8 cellular contexts compared by ENCODE assay signal in genomic region chr21:26715878-26716506, GRCh38.
A peak's percentile ranks its signal among the peaks of the same experiment; 100 is the strongest.
DNase-seq lines count a peak whose midpoint lies in the region; ATAC-seq and TF ChIP-seq lines count a peak whose summit lies in the region.

No MANE protein-coding gene starts in this region.

- H3K4me3 Mint-ChIP-seq in activated naive CD4-positive, alpha-beta T cell treated with anti-CD3 and anti-CD28 coated beads for 36 hours = no peak overlapping the region

- TF ChIP-seq EP300 in esophagus muscularis mucosa (IDR thresholded peaks at IDR 0.05) = no peak

- H3K4me3 ChIP-seq in esophagus muscularis mucosa = no peak overlapping the region

- peaks cover 10% of the 10 kb centered on the region for H3K27me3 Mint-ChIP-seq in activated naive CD4-positive, alpha-beta T cell treated with anti-CD3 and anti-CD28 coated beads for 36 hours (ENCODE audit: low read depth)

- H3K27ac Mint-ChIP-seq in activated naive CD4-positive, alpha-beta T cell treated with anti-CD3 and anti-CD28 coated beads for 36 hours = no peak overlapping the region

- DNase-seq in activated naive CD4-positive, alpha-beta T cell treated with anti-CD3 and anti-CD28 coated beads for 36 hours = peak; percentile 30
- no peak for DNase-seq in activated naive CD4-positive, alpha-beta T cell (lab: John Stamatoyannopoulos, UW)
- DNase-seq in HS-27A (ENCODE audit: low read depth) (peak; percentile 34), SKM-1 (lab: John Stamatoyannopoulos, UW; ENCODE audit: unreplicated experiment) (peak; percentile 24), esophagus muscularis mucosa (ENCODE audit: extremely low spot score) (no peak), myocyte (ENCODE audit: low read depth) (peak; percentile 65)
- no peak for DNase-seq in central memory CD4-positive, alpha-beta T cell

- H3K9me3 Mint-ChIP-seq in activated naive CD4-positive, alpha-beta T cell treated with anti-CD3 and anti-CD28 coated beads for 36 hours = no peaks in the 10 kb centered on the region

- no peaks in the 10 kb centered on the region for H3K36me3 ChIP-seq in esophagus muscularis mucosa

- no peak overlapping the region for H3K27ac ChIP-seq in esophagus muscularis mucosa (replicated peaks in 1 of 4)

- H3K4me1 ChIP-seq in esophagus muscularis mucosa = peaks cover 0 to 4% (median 0%) of the 10 kb centered on the region in 4 donors

- H3K4me1 Mint-ChIP-seq in activated naive CD4-positive, alpha-beta T cell treated with anti-CD3 and anti-CD28 coated beads for 36 hours (ENCODE audit: low read depth) = no peaks in the 10 kb centered on the region

- peak; percentile 60 to 88 (median 71) for TF ChIP-seq CTCF in esophagus muscularis mucosa (IDR thresholded peaks at IDR 0.05)

- no peak for ATAC-seq in GM19035 (IDR thresholded peaks at IDR 0.05; ENCODE audit: unreplicated experiment)

- no peak for TF ChIP-seq POLR2A in esophagus muscularis mucosa (IDR thresholded peaks at IDR 0.05; ENCODE audit: low read depth)

- no peaks in the 10 kb centered on the region for H3K36me3 Mint-ChIP-seq in activated naive CD4-positive, alpha-beta T cell treated with anti-CD3 and anti-CD28 coated beads for 36 hours (ENCODE audit: low read depth)

- H3K27me3 ChIP-seq in esophagus muscularis mucosa = no peaks in the 10 kb centered on the region

- WGBS in esophagus muscularis mucosa = 19% methylated on average over 7 of the region's 7 CpGs

- intact Hi-C loops in activated naive CD4-positive, alpha-beta T cell treated with anti-CD3 and anti-CD28 coated beads for 36 hours (cut with micrococcal nuclease) = loop anchor here (2.0 to 5.0 kb wide), 2 partner anchors 545 to 986 kb away; partner anchors contain the start of gene APP
- intact Hi-C loops in esophagus muscularis mucosa (cut with DNase I) = loop anchor here (10.0 kb wide), 1 partner anchor 831 kb away; no protein-coding TSS in a partner anchor

- no peaks in the 10 kb centered on the region for H3K9me3 ChIP-seq in esophagus muscularis mucosa

- CTCF ChIA-PET in activated naive CD4-positive, alpha-beta T cell treated with anti-CD3 and anti-CD28 coated beads for 36 hours (lab: Charles Lee) = interaction anchor here (0.7 to 1.5 kb wide), 3 partner anchors 25 to 86 kb away, joined by 4 to 5 read pairs (median 5); no protein-coding TSS in a partner anchor

Comparison
In these comparisons a context has a peak if more than half of its experiments do, and no peak if none do; other contexts are left out.
1. DNase-seq: peak in activated naive CD4-positive, alpha-beta T cell treated with anti-CD3 and anti-CD28 coated beads for 36 hours (single experiment), HS-27A (single experiment), SKM-1 (single experiment) and myocyte (single experiment); none in activated naive CD4-positive, alpha-beta T cell (0 of 4), esophagus muscularis mucosa (single experiment) and central memory CD4-positive, alpha-beta T cell (single experiment).